ENCODE assay signal across 12 cellular contexts in the genomic region with DNA sequence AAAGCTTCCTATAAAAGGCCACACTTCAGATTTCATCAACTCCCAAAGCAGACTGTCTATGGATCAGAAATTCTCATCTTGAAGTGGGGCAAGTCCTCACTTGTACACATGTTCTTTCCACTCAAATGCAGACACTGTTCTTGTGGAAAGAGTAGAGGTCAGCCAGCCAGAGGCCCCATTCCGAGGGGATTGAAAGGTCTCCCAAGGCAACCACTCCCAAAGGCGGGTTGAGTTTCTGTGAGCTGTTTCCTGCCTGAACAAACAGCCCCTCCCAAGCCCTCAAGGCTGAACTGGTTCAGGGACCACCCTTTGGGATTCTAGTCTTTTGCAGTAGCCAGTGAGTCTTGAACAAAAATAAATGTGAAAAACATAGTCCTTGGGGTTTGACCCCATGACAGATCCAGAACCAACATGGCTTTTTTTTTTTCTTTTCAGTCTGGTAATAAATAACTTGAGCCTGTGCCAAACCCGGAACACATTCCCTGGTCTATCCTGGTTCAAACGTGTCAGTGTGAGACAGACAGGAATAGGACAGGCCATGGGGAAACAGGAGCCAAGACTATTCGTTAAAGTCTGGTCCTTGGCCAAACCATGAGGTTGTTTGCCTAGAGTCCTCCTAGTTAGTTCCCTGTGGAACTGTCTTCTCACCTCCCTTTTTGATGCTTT. TPM values are rescaled to one million over a fixed set of nuclear protein-coding genes. Genes with fewer than 3 reads are reported as not detected.
DNase-seq lines count a peak whose midpoint lies in the region; ATAC-seq and TF ChIP-seq lines count a peak whose summit lies in the region.
"Had no signal": no experiment of that assay in that cellular context is flagged by ENCODE, and none has a peak within 500 bp of the region (broad histone marks: within the 10 kb centered on the region; RNA-seq: fewer than 3 reads in every experiment).

No MANE protein-coding gene starts in this region.

- TF ChIP-seq POLR2A in uterus (IDR thresholded peaks at IDR 0.05), result no peak

- H3K27ac Mint-ChIP-seq in chondrocyte (ENCODE audit: unreplicated experiment), result peak overlapping the region; percentile 84
- H3K27ac Mint-ChIP-seq in stimulated activated memory B cell treated with anti-CD40 and anti-IgM and Interleukin-4, amounts not matched to agents 10 μg/mL and 1 μg/mL and 100 μg/mL, for 72 hours, result peak overlapping the region; percentile 43
- no peak overlapping the region for H3K27ac Mint-ChIP-seq in activated naive CD8-positive, alpha-beta T cell treated with anti-CD3 and anti-CD28 coated beads, Interleukin-2, amount 50 U/mL, for 24 hours
- H3K27ac Mint-ChIP-seq in naive thymus-derived CD8-positive, alpha-beta T cell, result no peak overlapping the region
- H3K27ac Mint-ChIP-seq: activated CD8-positive, alpha-beta T cell treated with anti-CD3 and anti-CD28 coated beads, Interleukin-2, amount 10 ng/mL, durations not matched to agents 7 days and 5 days had no signal

- no peaks in the 10 kb centered on the region for H3K36me3 ChIP-seq in uterus
- H3K36me3 ChIP-seq: thoracic aorta had no signal

- no peak overlapping the region for H3K27ac ChIP-seq in uterus
- H3K27ac ChIP-seq: thoracic aorta had no signal

- peaks cover 13% of the 10 kb centered on the region for H3K4me1 Mint-ChIP-seq in chondrocyte (ENCODE audit: low read depth)
- peaks cover 25% of the 10 kb centered on the region for H3K4me1 Mint-ChIP-seq in stimulated activated memory B cell treated with anti-CD40 and anti-IgM and Interleukin-4, amounts not matched to agents 10 μg/mL and 1 μg/mL and 100 μg/mL, for 72 hours
- peaks cover 3% of the 10 kb centered on the region for H3K4me1 Mint-ChIP-seq in activated naive CD8-positive, alpha-beta T cell treated with anti-CD3 and anti-CD28 coated beads, Interleukin-2, amount 50 U/mL, for 24 hours
- H3K4me1 Mint-ChIP-seq in naive thymus-derived CD8-positive, alpha-beta T cell, result peaks cover 0 to 12% (median 0%) of the 10 kb centered on the region in 4 donors

- DNase-seq in DMS53 (lab: John Stamatoyannopoulos, UW) (peak; percentile 51), DMS53 treated with DMSO at 0.1 percent for 48 hours (lab: John Stamatoyannopoulos, UW; ENCODE audit: unreplicated experiment) (no peak), chondrocyte (ENCODE audit: low spot score) (no peak), left lobe of liver (ENCODE audit: low spot score) (no peak), uterus (no peak)
- no peak for DNase-seq in activated naive CD8-positive, alpha-beta T cell treated with anti-CD3 and anti-CD28 coated beads, Interleukin-2, amount 50 U/mL, for 24 hours
- no peak for DNase-seq in naive thymus-derived CD8-positive, alpha-beta T cell
- DNase-seq: activated CD8-positive, alpha-beta T cell treated with anti-CD3 and anti-CD28 coated beads, Interleukin-2, amount 10 ng/mL, durations not matched to agents 7 days and 5 days; SW 1271 had no signal

- H3K27me3 Mint-ChIP-seq in chondrocyte (ENCODE audit: low read depth), result no peaks in the 10 kb centered on the region
- H3K27me3 Mint-ChIP-seq in stimulated activated memory B cell treated with anti-CD40 and anti-IgM and Interleukin-4, amounts not matched to agents 10 μg/mL and 1 μg/mL and 100 μg/mL, for 72 hours, result no peaks in the 10 kb centered on the region
- H3K27me3 Mint-ChIP-seq in activated naive CD8-positive, alpha-beta T cell treated with anti-CD3 and anti-CD28 coated beads, Interleukin-2, amount 50 U/mL, for 24 hours, result peaks cover 5% of the 10 kb centered on the region
- H3K27me3 Mint-ChIP-seq in naive thymus-derived CD8-positive, alpha-beta T cell, result peaks cover 0 to 2% (median 0%) of the 10 kb centered on the region in 5 donors

- no peaks in the 10 kb centered on the region for H3K4me1 ChIP-seq in uterus

- H3K9me3 ChIP-seq in uterus, result no peaks in the 10 kb centered on the region
- H3K9me3 ChIP-seq: A549, thoracic aorta had no signal

- peak; percentile 55 for ATAC-seq in left lobe of liver
- no peak for ATAC-seq in stimulated activated memory B cell treated with anti-CD40 and anti-IgM and Interleukin-4, amounts not matched to agents 10 μg/mL and 1 μg/mL and 100 μg/mL, for 72 hours
- ATAC-seq in activated naive CD8-positive, alpha-beta T cell treated with anti-CD3 and anti-CD28 coated beads, Interleukin-2, amount 50 U/mL, for 24 hours, result no peak
- no peak for ATAC-seq in naive thymus-derived CD8-positive, alpha-beta T cell
- ATAC-seq: A549; activated CD8-positive, alpha-beta T cell treated with anti-CD3 and anti-CD28 coated beads, Interleukin-2, amount 10 ng/mL, durations not matched to agents 7 days and 5 days had no signal

- intact Hi-C loops in uterus (cut with DNase I; ENCODE audit: low total_unique reads), result no loop called here

- no peaks in the 10 kb centered on the region for H3K36me3 Mint-ChIP-seq in chondrocyte (ENCODE audit: low read depth)
- H3K36me3 Mint-ChIP-seq in stimulated activated memory B cell treated with anti-CD40 and anti-IgM and Interleukin-4, amounts not matched to agents 10 μg/mL and 1 μg/mL and 100 μg/mL, for 72 hours, result no peaks in the 10 kb centered on the region
- H3K36me3 Mint-ChIP-seq in activated naive CD8-positive, alpha-beta T cell treated with anti-CD3 and anti-CD28 coated beads, Interleukin-2, amount 50 U/mL, for 24 hours (ENCODE audit: low read depth), result no peaks in the 10 kb centered on the region
- no peaks in the 10 kb centered on the region for H3K36me3 Mint-ChIP-seq in naive thymus-derived CD8-positive, alpha-beta T cell

- TF ChIP-seq CTCF in chondrocyte (IDR thresholded peaks at IDR 0.05) (no peak), uterus (IDR thresholded peaks at IDR 0.05) (no peak)

- POLR2A ChIA-PET in naive thymus-derived CD8-positive, alpha-beta T cell (lab: Charles Lee), result no interaction called here

- H3K9me3 Mint-ChIP-seq in chondrocyte (ENCODE audit: low read depth), result peaks cover 2% of the 10 kb centered on the region
- H3K9me3 Mint-ChIP-seq in stimulated activated memory B cell treated with anti-CD40 and anti-IgM and Interleukin-4, amounts not matched to agents 10 μg/mL and 1 μg/mL and 100 μg/mL, for 72 hours, result no peaks in the 10 kb centered on the region
- no peaks in the 10 kb centered on the region for H3K9me3 Mint-ChIP-seq in activated naive CD8-positive, alpha-beta T cell treated with anti-CD3 and anti-CD28 coated beads, Interleukin-2, amount 50 U/mL, for 24 hours
- H3K9me3 Mint-ChIP-seq in naive thymus-derived CD8-positive, alpha-beta T cell, result no peaks in the 10 kb centered on the region

- no peaks in the 10 kb centered on the region for H3K27me3 ChIP-seq in uterus

- H3K4me3 Mint-ChIP-seq in chondrocyte (ENCODE audit: unreplicated experiment), result no peak overlapping the region
- no peak overlapping the region for H3K4me3 Mint-ChIP-seq in stimulated activated memory B cell treated with anti-CD40 and anti-IgM and Interleukin-4, amounts not matched to agents 10 μg/mL and 1 μg/mL and 100 μg/mL, for 72 hours
- H3K4me3 Mint-ChIP-seq in activated naive CD8-positive, alpha-beta T cell treated with anti-CD3 and anti-CD28 coated beads, Interleukin-2, amount 50 U/mL, for 24 hours, result no peak overlapping the region
- no peak overlapping the region for H3K4me3 Mint-ChIP-seq in naive thymus-derived CD8-positive, alpha-beta T cell
- H3K4me3 Mint-ChIP-seq: activated CD8-positive, alpha-beta T cell treated with anti-CD3 and anti-CD28 coated beads, Interleukin-2, amount 10 ng/mL, durations not matched to agents 7 days and 5 days had no signal

- no peak overlapping the region for H3K4me3 ChIP-seq in uterus
- H3K4me3 ChIP-seq: A549, thoracic aorta had no signal

RNA-seq across cellular contexts. Expression of a gene that starts 17.6 kb away (rescaled TPM):
- total RNA-seq in chondrocyte, result 219 to 248 TPM (median 222 TPM) in 3 replicates
- total RNA-seq in left lobe of liver, result 7.7 TPM
- total RNA-seq in uterus, result 10 to 100 TPM; 26.9 to 69.3 (median 49.9) TPM
- total RNA-seq in naive thymus-derived CD8-positive, alpha-beta T cell, result 10 to 100 TPM; 19.8 to 23.6 TPM
- 10 to 100 TPM in 1 of 3 donors, 1 to 10 TPM in 2; 6.8 to 11.6 (median 7.2) TPM for polyA plus RNA-seq in naive thymus-derived CD8-positive, alpha-beta T cell

Comparison
In these comparisons a context has a peak if more than half of its experiments do, and no peak if none do; other contexts are left out.
1. H3K27ac Mint-ChIP-seq: peak in chondrocyte (single experiment) and stimulated activated memory B cell treated with anti-CD40 and anti-IgM and Interleukin-4, amounts not matched to agents 10 μg/mL and 1 μg/mL and 100 μg/mL, for 72 hours (single experiment); none in activated naive CD8-positive, alpha-beta T cell treated with anti-CD3 and anti-CD28 coated beads, Interleukin-2, amount 50 U/mL, for 24 hours (single experiment) and naive thymus-derived CD8-positive, alpha-beta T cell (0 of 10).